25 cellular contexts compared by ENCODE assay signal in genomic region chr2:80070587-80070986, GRCh38.
"Had no signal": no experiment of that assay in that cellular context is flagged by ENCODE, and none has a peak within 500 bp of the region (broad histone marks: within the 10 kb centered on the region; RNA-seq: fewer than 3 reads in every experiment).

No MANE protein-coding gene starts in this region.

- H3K9me3 Mint-ChIP-seq: activated CD4-positive, alpha-beta memory T cell treated with anti-CD3 and anti-CD28 coated beads, Interleukin-2, amount 10 ng/mL, durations not matched to agents 7 days and 5 days; activated CD4-positive, alpha-beta T cell treated with anti-CD3 and anti-CD28 coated beads, Interleukin-2, amount 10 ng/mL, durations not matched to agents 7 days and 5 days; activated T-cell treated with anti-CD3 and anti-CD28 coated beads, Interleukin-2, amount 50 U/mL, for 24 hours; central memory CD8-positive, alpha-beta T cell; dendritic cell treated with granulocyte-macrophage colony-stimulating factor and Interleukin-4, amounts not matched to agents 40 ng/mL and 50 ng/mL, for 4 days had no signal

- DNase-seq: activated CD4-positive, alpha-beta memory T cell treated with anti-CD3 and anti-CD28 coated beads, Interleukin-2, amount 10 ng/mL, durations not matched to agents 7 days and 5 days; activated CD4-positive, alpha-beta T cell treated with anti-CD3 and anti-CD28 coated beads for 1 hour; activated CD4-positive, alpha-beta T cell treated with anti-CD3 and anti-CD28 coated beads for 4 hours; activated CD4-positive, alpha-beta T cell treated with anti-CD3 and anti-CD28 coated beads, Interleukin-2, amount 10 ng/mL, durations not matched to agents 7 days and 5 days; activated CD4-positive, alpha-beta T cell treated with anti-CD3 and anti-CD28 coated beads, Interleukin-2, amount 50 U/mL, for 4 hours; activated CD8-positive, alpha-beta memory T cell treated with anti-CD3 and anti-CD28 coated beads, Interleukin-2, amount 50 U/mL, for 48 hours; activated gamma-delta T cell; activated naive CD4-positive, alpha-beta T cell; activated naive CD4-positive, alpha-beta T cell treated with anti-CD3 and anti-CD28 coated beads, Interleukin-2, amount 50 U/mL, for 16 hours; activated T-cell treated with anti-CD3 and anti-CD28 coated beads for 4 hours; activated T-cell treated with anti-CD3 and anti-CD28 coated beads, Interleukin-2, amount 50 U/mL, for 24 hours; activated T-cell treated with anti-CD3 and anti-CD28 coated beads, Interleukin-2, amount 50 U/mL, for 72 hours; amniotic stem cell; anterior cingulate cortex; brain microvascular endothelial cell; dorsolateral prefrontal cortex; effector memory CD4-positive, alpha-beta T cell; esophagus squamous epithelium; foreskin melanocyte; T-helper 2 cell had no signal

- H3K27me3 ChIP-seq: brain microvascular endothelial cell, dorsolateral prefrontal cortex, esophagus squamous epithelium, gastroesophageal sphincter had no signal

- H3K27ac Mint-ChIP-seq: activated CD4-positive, alpha-beta memory T cell treated with anti-CD3 and anti-CD28 coated beads, Interleukin-2, amount 10 ng/mL, durations not matched to agents 7 days and 5 days; activated CD4-positive, alpha-beta T cell treated with anti-CD3 and anti-CD28 coated beads, Interleukin-2, amount 10 ng/mL, durations not matched to agents 7 days and 5 days; activated naive CD8-positive, alpha-beta T cell; activated T-cell treated with anti-CD3 and anti-CD28 coated beads, Interleukin-2, amount 50 U/mL, for 24 hours; activated T-cell treated with anti-CD3 and anti-CD28 coated beads, Interleukin-2, amount 50 U/mL, for 72 hours; dendritic cell treated with granulocyte-macrophage colony-stimulating factor and Interleukin-4, amounts not matched to agents 40 ng/mL and 50 ng/mL, for 4 days had no signal

- H3K27me3 Mint-ChIP-seq: activated CD4-positive, alpha-beta memory T cell treated with anti-CD3 and anti-CD28 coated beads, Interleukin-2, amount 10 ng/mL, durations not matched to agents 7 days and 5 days; activated CD4-positive, alpha-beta T cell treated with anti-CD3 and anti-CD28 coated beads, Interleukin-2, amount 10 ng/mL, durations not matched to agents 7 days and 5 days; activated T-cell treated with anti-CD3 and anti-CD28 coated beads, Interleukin-2, amount 50 U/mL, for 24 hours; central memory CD8-positive, alpha-beta T cell; dendritic cell treated with granulocyte-macrophage colony-stimulating factor and Interleukin-4, amounts not matched to agents 40 ng/mL and 50 ng/mL, for 4 days had no signal

- H3K27ac ChIP-seq: brain microvascular endothelial cell, coronary artery, esophagus squamous epithelium, gastroesophageal sphincter had no signal

- H3K36me3 ChIP-seq: brain microvascular endothelial cell, esophagus squamous epithelium, gastroesophageal sphincter had no signal

- H3K9me3 ChIP-seq: esophagus squamous epithelium, gastroesophageal sphincter had no signal

- H3K4me1 Mint-ChIP-seq: activated CD4-positive, alpha-beta memory T cell treated with anti-CD3 and anti-CD28 coated beads, Interleukin-2, amount 10 ng/mL, durations not matched to agents 7 days and 5 days; activated CD4-positive, alpha-beta T cell treated with anti-CD3 and anti-CD28 coated beads, Interleukin-2, amount 10 ng/mL, durations not matched to agents 7 days and 5 days; central memory CD8-positive, alpha-beta T cell had no signal

- H3K36me3 Mint-ChIP-seq: activated naive CD8-positive, alpha-beta T cell had no signal

- H3K4me3 ChIP-seq: coronary artery, dorsolateral prefrontal cortex, esophagus squamous epithelium, gastroesophageal sphincter had no signal

- H3K4me1 ChIP-seq: esophagus squamous epithelium, gastroesophageal sphincter had no signal

- H3K4me3 Mint-ChIP-seq: activated CD4-positive, alpha-beta memory T cell treated with anti-CD3 and anti-CD28 coated beads, Interleukin-2, amount 10 ng/mL, durations not matched to agents 7 days and 5 days; activated CD4-positive, alpha-beta T cell treated with anti-CD3 and anti-CD28 coated beads, Interleukin-2, amount 10 ng/mL, durations not matched to agents 7 days and 5 days; activated naive CD8-positive, alpha-beta T cell; activated T-cell treated with anti-CD3 and anti-CD28 coated beads, Interleukin-2, amount 50 U/mL, for 24 hours; activated T-cell treated with anti-CD3 and anti-CD28 coated beads, Interleukin-2, amount 50 U/mL, for 72 hours; central memory CD8-positive, alpha-beta T cell; dendritic cell treated with granulocyte-macrophage colony-stimulating factor and Interleukin-4, amounts not matched to agents 40 ng/mL and 50 ng/mL, for 4 days had no signal

- ATAC-seq: activated T-cell treated with anti-CD3 and anti-CD28 coated beads, Interleukin-2, amount 50 U/mL, for 72 hours; gastroesophageal sphincter had no signal
